18 cellular contexts compared by ENCODE assay signal in genomic region chr15:60814855-60815254, GRCh38.
A peak's percentile ranks its signal among the peaks of the same experiment; 100 is the strongest.
DNase-seq lines count a peak whose midpoint lies in the region; ATAC-seq, FAIRE-seq and TF ChIP-seq lines count a peak whose summit lies in the region.
"Had no signal": no experiment of that assay in that cellular context is flagged by ENCODE, and none has a peak within 500 bp of the region (broad histone marks: within the 10 kb centered on the region; RNA-seq: fewer than 3 reads in every experiment).

No MANE protein-coding gene starts in this region.

- H2AFZ ChIP-seq in GM12878 (ENCODE audit: control insufficient read depth, low read depth, low read length): no peak overlapping the region
- H2AFZ ChIP-seq: GM23338 had no signal

- H4K20me1 ChIP-seq in GM12878 (ENCODE audit: control insufficient read depth, insufficient read depth): no peaks in the 10 kb centered on the region
- H4K20me1 ChIP-seq: BLaER1 treated with 17β-estradiol and CSF1 and Interleukin-3, amounts not matched to agents 10 nM and 100 nM had no signal

- H3K79me2 ChIP-seq in GM12878 (ENCODE audit: control insufficient read depth, insufficient read depth, low read length): no peaks in the 10 kb centered on the region

- TF ChIP-seq RAD21 in GM12878 (IDR thresholded peaks at IDR 0.05; ENCODE audit: insufficient read depth, low read depth, low read length): no peak

- no peaks in the 10 kb centered on the region for H3K36me3 Mint-ChIP-seq in CD4-positive, alpha-beta memory T cell

- CTCF ChIA-PET in CD4-positive, alpha-beta memory T cell (lab: Charles Lee; ENCODE audit: partially characterized antibody): interaction anchor here (1.1 kb wide), 1 partner anchor 27 kb away, joined by 3 read pairs; no protein-coding TSS in a partner anchor
- CTCF ChIA-PET in GM12878 (lab: Yijun Ruan, JAX): no interaction called here

- FAIRE-seq in GM12891 (lab: Jason Lieb, UNC): no peak
- no peak for FAIRE-seq in GM12878 (lab: Jason Lieb, UNC)
- FAIRE-seq: GM19239, H54 had no signal

- peaks cover 35 to 61% (median 49%) of the 10 kb centered on the region in 4 donors for H3K4me1 Mint-ChIP-seq in CD4-positive, alpha-beta memory T cell
- H3K4me1 Mint-ChIP-seq in stimulated activated naive CD8-positive, alpha-beta T cell treated with anti-CD3 and anti-CD28 coated beads, Interleukin-15, amount 100 ng/mL, for 72 hours: peaks cover 24% of the 10 kb centered on the region
- H3K4me1 Mint-ChIP-seq: B cell had no signal

- no peaks in the 10 kb centered on the region for H3K27me3 Mint-ChIP-seq in CD4-positive, alpha-beta memory T cell
- no peaks in the 10 kb centered on the region for H3K27me3 Mint-ChIP-seq in stimulated activated naive CD8-positive, alpha-beta T cell treated with anti-CD3 and anti-CD28 coated beads, Interleukin-15, amount 100 ng/mL, for 72 hours
- H3K27me3 Mint-ChIP-seq: B cell; CD8-positive, alpha-beta memory T cell had no signal

- no peak for DNase-seq in CD4-positive, alpha-beta memory T cell
- DNase-seq in GM12891 (ENCODE audit: insufficient read length, low spot score) (no peak), GM12878 (ENCODE audit: low read depth, low spot score) (no peak), SIG-M5 (lab: John Stamatoyannopoulos, UW) (no peak), DMS53 treated with DMSO at 0.1 percent for 48 hours (lab: John Stamatoyannopoulos, UW; ENCODE audit: unreplicated experiment) (no peak), NCI-H2107 (lab: John Stamatoyannopoulos, UW) (no peak)
- no peak for DNase-seq in stimulated activated naive CD8-positive, alpha-beta T cell treated with anti-CD3 and anti-CD28 coated beads, Interleukin-15, amount 100 ng/mL, for 72 hours
- DNase-seq: CD8-positive, alpha-beta memory T cell; COR-L47; DMS 273 treated with DMSO at 0.1 percent for 48 hours; DMS53; GDM1; HCEC 1CT had no signal

- no peaks in the 10 kb centered on the region for H3K36me3 ChIP-seq in CD4-positive, alpha-beta memory T cell (ENCODE audit: insufficient read depth, low read length)
- H3K36me3 ChIP-seq in GM12878 (ENCODE audit: control insufficient read depth in 2 of 2, insufficient read depth in 2 of 2, low read length in 1 of 2): no peaks in the 10 kb centered on the region
- H3K36me3 ChIP-seq: BLaER1 treated with 17β-estradiol and CSF1 and Interleukin-3, amounts not matched to agents 10 nM and 100 nM had no signal

- POLR2A ChIA-PET in CD4-positive, alpha-beta memory T cell (lab: Charles Lee; ENCODE audit: partially characterized antibody): interaction anchor here (0.6 to 2.7 kb wide), 6 partner anchors 10 to 416 kb away, joined by 3 to 10 read pairs (median 4); no protein-coding TSS in a partner anchor
- POLR2A ChIA-PET in GM12878 (lab: Charles Lee): no interaction called here

- no peak for TF ChIP-seq POLR2A in GM12891 (IDR thresholded peaks at IDR 0.05; ENCODE audit: low read depth, low read length)
- no peak for TF ChIP-seq POLR2A in GM12878 (IDR thresholded peaks at IDR 0.05; ENCODE audit: low read depth, low read length)

- H3K9me3 ChIP-seq in CD4-positive, alpha-beta memory T cell (ENCODE audit: control insufficient read depth in 1 of 2, low read length in 2 of 2): no peaks in the 10 kb centered on the region
- H3K9me3 ChIP-seq in GM12878 (replicated peaks; ENCODE audit: control insufficient read depth, insufficient read depth, low read length): no peaks in the 10 kb centered on the region
- H3K9me3 ChIP-seq: BLaER1 treated with 17β-estradiol and CSF1 and Interleukin-3, amounts not matched to agents 10 nM and 100 nM had no signal

- H3K9me3 Mint-ChIP-seq in CD4-positive, alpha-beta memory T cell: no peaks in the 10 kb centered on the region
- H3K9me3 Mint-ChIP-seq in stimulated activated naive CD8-positive, alpha-beta T cell treated with anti-CD3 and anti-CD28 coated beads, Interleukin-15, amount 100 ng/mL, for 72 hours: no peaks in the 10 kb centered on the region
- H3K9me3 Mint-ChIP-seq: CD8-positive, alpha-beta memory T cell; GM23338 had no signal

- peaks cover 53% of the 10 kb centered on the region for H3K4me1 ChIP-seq in CD4-positive, alpha-beta memory T cell (ENCODE audit: insufficient read depth, low read length)
- no peaks in the 10 kb centered on the region for H3K4me1 ChIP-seq in GM12878 (ENCODE audit: control insufficient read depth, insufficient read depth, low read length)
- H3K4me1 ChIP-seq: BLaER1 treated with 17β-estradiol and CSF1 and Interleukin-3, amounts not matched to agents 10 nM and 100 nM had no signal

- no peaks in the 10 kb centered on the region for H3K27me3 ChIP-seq in CD4-positive, alpha-beta memory T cell (ENCODE audit: insufficient read depth, low read length)
- no peaks in the 10 kb centered on the region for H3K27me3 ChIP-seq in GM12878 (replicated peaks in 1 of 2; ENCODE audit: control insufficient read depth in 2 of 2, insufficient read depth in 2 of 2, low read length in 1 of 2)
- H3K27me3 ChIP-seq: BLaER1 treated with 17β-estradiol and CSF1 and Interleukin-3, amounts not matched to agents 10 nM and 100 nM had no signal

- RAD21 ChIA-PET in GM12878 (lab: Charles Lee; ENCODE audit: unreplicated experiment): no interaction called here

- SMC1A ChIA-PET in GM12878 (lab: Charles Lee; ENCODE audit: uncharacterized antibody, unreplicated experiment): no interaction called here

- TF ChIP-seq EP300 in GM12878 (IDR thresholded peaks at IDR 0.05; ENCODE audit: borderline replicate concordance in 1 of 2, control insufficient read depth in 1 of 2, low read depth in 2 of 2, low read length in 2 of 2): no peak

- BruUV-seq in GM12878 (replicated peaks; lab: Mats Ljungman, UMichigan): no TSS peak

- TF ChIP-seq CTCF in GM12878 (IDR thresholded peaks at IDR 0.05 in 2 of 3, conservative IDR thresholded peaks at IDR 0.05 in 1 of 3; ENCODE audit: control insufficient read depth in 2 of 3, extremely low read depth in 1 of 3, insufficient read depth in 1 of 3, low read depth in 3 of 3, low read length in 3 of 3): no peak

- no peak overlapping the region for H3K9ac ChIP-seq in GM12878 (ENCODE audit: control insufficient read depth, insufficient read depth, low read length)
- H3K9ac ChIP-seq: BLaER1 treated with 17β-estradiol and CSF1 and Interleukin-3, amounts not matched to agents 10 nM and 100 nM had no signal

- intact Hi-C loops in CD4-positive, alpha-beta memory T cell (cut with micrococcal nuclease): no loop called here
- intact Hi-C loops in GM12878 (cut with micrococcal nuclease; ENCODE audit: unreplicated experiment): no loop called here

- no peak overlapping the region for H3K4me3 ChIP-seq in CD4-positive, alpha-beta memory T cell (ENCODE audit: low read length in 2 of 2)
- no peak overlapping the region for H3K4me3 ChIP-seq in GM12878
- H3K4me3 ChIP-seq: BLaER1 treated with 17β-estradiol and CSF1 and Interleukin-3, amounts not matched to agents 10 nM and 100 nM; GM23338 had no signal

- no peak overlapping the region for H3K4me2 ChIP-seq in GM12878 (ENCODE audit: control insufficient read depth, insufficient read depth)
- H3K4me2 ChIP-seq: BLaER1 treated with 17β-estradiol and CSF1 and Interleukin-3, amounts not matched to agents 10 nM and 100 nM; GM23338 had no signal

- no peak overlapping the region for H3K4me3 Mint-ChIP-seq in CD4-positive, alpha-beta memory T cell
- no peak overlapping the region for H3K4me3 Mint-ChIP-seq in stimulated activated naive CD8-positive, alpha-beta T cell treated with anti-CD3 and anti-CD28 coated beads, Interleukin-15, amount 100 ng/mL, for 72 hours
- H3K4me3 Mint-ChIP-seq: B cell; CD8-positive, alpha-beta memory T cell; GM23338 had no signal

- ATAC-seq in GM12878: peak; percentile 17; the same call in 2 of the 3 replicates
- ATAC-seq in stimulated activated naive CD8-positive, alpha-beta T cell treated with anti-CD3 and anti-CD28 coated beads, Interleukin-15, amount 100 ng/mL, for 72 hours: peak; percentile 48
- ATAC-seq: GM23338 had no signal

- 1% methylated on average over 4 of the region's 4 CpGs for WGBS in GM12878 (ENCODE audit: insufficient coverage, insufficient replicate concordance, low lambda C conversion rate, missing lambda C conversion rate)

- H3K27ac ChIP-seq in CD4-positive, alpha-beta memory T cell (ENCODE audit: low read depth, low read length): no peak overlapping the region
- H3K27ac ChIP-seq in GM12878 (ENCODE audit: control insufficient read depth, insufficient read depth): no peak overlapping the region
- H3K27ac ChIP-seq: BLaER1 treated with 17β-estradiol and CSF1 and Interleukin-3, amounts not matched to agents 10 nM and 100 nM had no signal

- in situ Hi-C loops in GM12878 (cut with MboI): no loop called here

- H3K27ac Mint-ChIP-seq in CD4-positive, alpha-beta memory T cell: peak overlapping the region in 6 of 7 donors; percentile 24 to 84 (median 54)
- H3K27ac Mint-ChIP-seq in stimulated activated naive CD8-positive, alpha-beta T cell treated with anti-CD3 and anti-CD28 coated beads, Interleukin-15, amount 100 ng/mL, for 72 hours: no peak overlapping the region
- H3K27ac Mint-ChIP-seq: B cell, GM23338 had no signal

TF ChIP-seq in GM12891, 5 proteins besides CTCF, POLR2A, EP300 and RAD21:
- TF ChIP-seq SPI1 (IDR thresholded peaks at IDR 0.05; ENCODE audit: low read depth, low read length) (0 out of 2 replicates have a peak, but pooled peaks have one; percentile 11), TAF1 (IDR thresholded peaks at IDR 0.05; ENCODE audit: low read depth, low read length) (no peak)

TF ChIP-seq in GM12878, 131 proteins besides CTCF, POLR2A, EP300 and RAD21 (continues in another document):
- no peak for TF ChIP-seq ZBTB4 (CRISPR knock-in tag; IDR thresholded peaks at IDR 0.05)
- TF ChIP-seq JUNB (IDR thresholded peaks at IDR 0.05): 0 out of 2 replicates have a peak, but pooled peaks have one; percentile 43

Comparison
In these comparisons a context has a peak if more than half of its experiments do, and no peak if none do; other contexts are left out.
1. H3K27ac Mint-ChIP-seq: peak in CD4-positive, alpha-beta memory T cell (6 of 7); none in stimulated activated naive CD8-positive, alpha-beta T cell treated with anti-CD3 and anti-CD28 coated beads, Interleukin-15, amount 100 ng/mL, for 72 hours (0 of 2).